8 cellular contexts compared by ENCODE assay signal in the genomic region with DNA sequence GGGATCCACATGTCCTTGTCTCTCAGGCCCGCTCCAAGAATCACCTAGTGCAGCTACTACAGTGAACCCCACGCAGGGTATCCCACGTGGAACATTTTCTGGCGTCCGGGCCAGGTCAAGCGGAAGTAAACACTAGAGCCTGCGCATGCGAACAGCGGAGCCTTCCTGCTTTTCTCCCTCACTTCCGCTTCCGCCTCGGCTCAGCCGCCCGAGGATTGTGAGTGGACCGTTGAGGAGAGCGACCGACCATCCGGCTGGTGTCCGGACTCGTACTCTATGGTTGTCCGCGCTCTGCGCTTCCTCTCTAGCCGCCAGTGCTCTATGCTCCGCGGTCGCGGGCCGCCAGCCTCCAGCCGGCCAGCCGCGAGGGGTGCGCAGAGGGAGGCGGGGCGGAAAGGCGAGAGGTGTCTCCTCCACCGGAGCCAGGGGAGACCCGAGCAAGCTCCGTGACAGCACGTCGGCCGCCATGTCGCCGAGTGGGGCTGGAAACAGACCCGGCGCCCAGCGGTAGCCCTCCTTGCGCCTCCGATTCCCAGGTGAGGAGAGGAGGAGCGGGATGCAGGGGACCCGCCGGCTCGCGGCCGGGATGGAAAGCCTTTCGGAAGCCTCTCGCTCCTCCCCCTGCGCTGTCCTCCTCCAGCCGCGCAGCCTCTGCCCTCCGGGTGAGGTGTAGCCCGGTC.
DNase-seq lines count a peak whose midpoint lies in the region; ATAC-seq, FAIRE-seq and TF ChIP-seq lines count a peak whose summit lies in the region.

A gene with protein sequence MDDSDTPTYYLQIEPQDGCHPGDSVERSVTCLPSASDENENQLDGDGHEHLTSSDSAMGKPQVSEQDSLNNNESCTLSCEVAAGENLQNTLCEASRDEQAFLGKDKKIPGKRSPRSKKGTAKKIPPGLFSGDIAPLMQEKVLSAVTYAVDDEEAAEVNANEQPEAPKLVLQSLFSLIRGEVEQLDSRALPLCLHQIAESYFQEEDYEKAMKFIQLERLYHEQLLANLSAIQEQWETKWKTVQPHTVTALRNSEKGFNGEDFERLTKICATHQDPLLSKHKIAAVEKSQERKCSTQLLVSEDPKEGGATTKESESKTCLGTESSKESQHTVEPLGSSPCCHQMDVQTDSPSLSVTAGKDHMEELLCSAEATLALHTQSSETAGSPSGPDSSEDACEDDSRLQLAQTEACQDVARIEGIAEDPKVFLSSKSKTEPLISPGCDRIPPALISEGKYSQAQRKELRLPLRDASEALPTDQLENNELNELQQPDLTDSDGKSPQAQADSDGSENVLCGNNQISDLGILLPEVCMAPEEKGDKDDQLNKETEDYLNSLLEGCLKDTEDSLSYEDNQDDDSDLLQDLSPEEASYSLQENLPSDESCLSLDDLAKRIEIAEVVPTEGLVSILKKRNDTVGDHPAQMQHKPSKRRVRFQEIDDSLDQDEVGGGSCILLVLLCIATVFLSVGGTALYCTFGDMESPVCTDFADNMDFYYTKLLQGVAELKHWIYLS (plus strand): TSS at position 329 of the 680 bp plus-strand sequence. CDS start 25,107 bp downstream, outside the sequence.
A gene with protein sequence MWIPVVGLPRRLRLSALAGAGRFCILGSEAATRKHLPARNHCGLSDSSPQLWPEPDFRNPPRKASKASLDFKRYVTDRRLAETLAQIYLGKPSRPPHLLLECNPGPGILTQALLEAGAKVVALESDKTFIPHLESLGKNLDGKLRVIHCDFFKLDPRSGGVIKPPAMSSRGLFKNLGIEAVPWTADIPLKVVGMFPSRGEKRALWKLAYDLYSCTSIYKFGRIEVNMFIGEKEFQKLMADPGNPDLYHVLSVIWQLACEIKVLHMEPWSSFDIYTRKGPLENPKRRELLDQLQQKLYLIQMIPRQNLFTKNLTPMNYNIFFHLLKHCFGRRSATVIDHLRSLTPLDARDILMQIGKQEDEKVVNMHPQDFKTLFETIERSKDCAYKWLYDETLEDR (minus strand): TSS at position 134 of the 680 bp plus-strand sequence. CDS start 123 bp downstream, at position 11.

- peak; percentile 93 for ATAC-seq in GM21515 (IDR thresholded peaks at IDR 0.05; ENCODE audit: unreplicated experiment)

- DNase-seq in D721Med (ENCODE audit: insufficient read length, low spot score) (peak; percentile 73), HuH-7 (ENCODE audit: low spot score) (peak; percentile 88), OCI-M1 (lab: John Stamatoyannopoulos, UW) (peak; percentile 99), activated T-cell treated with anti-CD3 and anti-CD28 coated beads for 24 hours (ENCODE audit: low read depth) (peak; percentile 93), epidermal melanocyte (ENCODE audit: insufficient read length, low spot score) (peak; percentile 92), middle frontal gyrus (ENCODE audit: extremely low spot score, low spot score) (peak; percentile 99)
- peak; percentile 92 to 96 for DNase-seq in stimulated activated CD8-positive, alpha-beta memory T cell treated with anti-CD3 and anti-CD28 coated beads, Interleukin-2, amount 100 ng/mL, for 48 hours (ENCODE audit: low read depth in 2 of 2)

- peak; percentile 91 for FAIRE-seq in D721Med (lab: Jason Lieb, UNC)

- no peak for TF ChIP-seq CTCF in D721Med (IDR thresholded peaks at IDR 0.05; ENCODE audit: insufficient read depth, missing control alignments)

Comparison
In these comparisons a context has a peak if more than half of its experiments do, and no peak if none do; other contexts are left out.
1. Peak in every context shown above with its lines: DNase-seq and ATAC-seq.